In the genomic region with DNA sequence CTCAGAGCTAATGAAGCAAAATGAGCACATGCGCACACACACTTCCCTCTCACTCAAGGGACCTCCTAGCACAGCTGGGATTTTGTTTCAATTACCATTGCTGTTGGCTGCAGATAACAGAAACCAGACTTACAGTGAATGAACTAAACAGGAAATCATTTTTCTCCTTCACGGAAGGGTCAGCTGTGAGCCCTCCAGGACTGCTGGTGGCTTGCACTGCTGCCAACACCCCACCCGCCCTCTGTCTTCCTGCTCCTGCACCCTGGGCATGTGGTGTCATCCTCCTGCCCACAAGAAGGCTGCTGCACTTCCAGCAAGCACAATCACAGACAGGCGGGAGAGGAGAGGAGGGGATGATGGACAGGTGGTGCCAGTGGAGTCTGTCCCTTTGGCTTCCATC, we compare ENCODE assay signal across 29 cellular contexts.
DNase-seq lines count a peak whose midpoint lies in the region; ATAC-seq, FAIRE-seq and TF ChIP-seq lines count a peak whose summit lies in the region.
"Had no signal": no experiment of that assay in that cellular context is flagged by ENCODE, and none has a peak within 500 bp of the region (broad histone marks: within the 10 kb centered on the region; RNA-seq: fewer than 3 reads in every experiment).

No MANE protein-coding gene starts in this region.

- H3K79me2 ChIP-seq in astrocyte (ENCODE audit: insufficient read depth, low read length) = no peaks in the 10 kb centered on the region

- H4K20me1 ChIP-seq in astrocyte (ENCODE audit: insufficient read depth, low read length) = no peaks in the 10 kb centered on the region

- H3K4me2 ChIP-seq in astrocyte (ENCODE audit: low read length) = peak overlapping the region; percentile 5

- H3K4me1 Mint-ChIP-seq in astrocyte (ENCODE audit: low read depth, unreplicated experiment) = no peaks in the 10 kb centered on the region
- H3K4me1 Mint-ChIP-seq: activated T-helper 17 cell treated with anti-CD3 and anti-CD28 coated beads, Interleukin-2, amount 50 U/mL, for 72 hours; naive thymus-derived CD8-positive, alpha-beta T cell had no signal

- H3K36me3 ChIP-seq in astrocyte (ENCODE audit: insufficient read depth, low read length) = no peaks in the 10 kb centered on the region
- H3K36me3 ChIP-seq: right atrium auricular region, thyroid gland, WERI-Rb-1 had no signal

- intact Hi-C loops in Right ventricle myocardium superior (cut with DNase I) = no loop called here

- H3K9me3 Mint-ChIP-seq in astrocyte (ENCODE audit: unreplicated experiment) = peaks cover 4% of the 10 kb centered on the region
- H3K9me3 Mint-ChIP-seq: activated T-helper 17 cell treated with anti-CD3 and anti-CD28 coated beads, Interleukin-2, amount 50 U/mL, for 72 hours; CD8-positive, alpha-beta T cell; effector memory CD8-positive, alpha-beta T cell; naive thymus-derived CD8-positive, alpha-beta T cell; stimulated activated naive CD8-positive, alpha-beta T cell treated with anti-CD3 and anti-CD28 coated beads, Interleukin-15, Interleukin-2, amounts not matched to agents 100 ng/mL and 50 ng/mL, for 24 hours; T-helper 1 cell treated with Interleukin-12 subunit alpha and Interleukin-12 subunit beta and Interleukin-4 antibody, amounts not matched to agents 30 μg/mL and 1 μg/mL, for 36 hours had no signal

- H3K36me3 Mint-ChIP-seq in astrocyte (ENCODE audit: low read depth, unreplicated experiment) = no peaks in the 10 kb centered on the region
- H3K36me3 Mint-ChIP-seq: CD8-positive, alpha-beta T cell; naive thymus-derived CD8-positive, alpha-beta T cell had no signal

- H3K27me3 ChIP-seq in astrocyte (ENCODE audit: insufficient read depth, low read length) = no peaks in the 10 kb centered on the region
- H3K27me3 ChIP-seq: right atrium auricular region, thyroid gland had no signal

- no peak overlapping the region for H3K4me3 Mint-ChIP-seq in astrocyte (ENCODE audit: unreplicated experiment)
- H3K4me3 Mint-ChIP-seq: activated naive CD8-positive, alpha-beta T cell; activated T-helper 17 cell treated with anti-CD3 and anti-CD28 coated beads, Interleukin-2, amount 50 U/mL, for 72 hours; CD8-positive, alpha-beta T cell; effector memory CD8-positive, alpha-beta T cell; HFFc6; naive thymus-derived CD8-positive, alpha-beta T cell; stimulated activated naive CD8-positive, alpha-beta T cell treated with anti-CD3 and anti-CD28 coated beads, Interleukin-15, Interleukin-2, amounts not matched to agents 100 ng/mL and 50 ng/mL, for 24 hours; T-helper 1 cell treated with Interleukin-12 subunit alpha and Interleukin-12 subunit beta and Interleukin-4 antibody, amounts not matched to agents 30 μg/mL and 1 μg/mL, for 36 hours had no signal

- TF ChIP-seq CTCF in astrocyte (IDR thresholded peaks at IDR 0.05; ENCODE audit: insufficient read depth, low read depth, low read length) = no peak

- no peaks in the 10 kb centered on the region for H3K9me3 ChIP-seq in astrocyte (ENCODE audit: insufficient read depth, low read depth, low read length)
- H3K9me3 ChIP-seq: right atrium auricular region, thyroid gland had no signal

- H3K27ac ChIP-seq in astrocyte (ENCODE audit: low read depth, low read length) = no peak overlapping the region
- H3K27ac ChIP-seq: right atrium auricular region, thyroid gland, WERI-Rb-1 had no signal

- no peak overlapping the region for H3K9ac ChIP-seq in astrocyte (ENCODE audit: low read length)

- H3K4me3 ChIP-seq in astrocyte (ENCODE audit: insufficient read depth, low read depth, low read length) = no peak overlapping the region
- H3K4me3 ChIP-seq: right atrium auricular region, thyroid gland had no signal

- H3K27ac Mint-ChIP-seq in astrocyte (ENCODE audit: unreplicated experiment) = no peak overlapping the region
- H3K27ac Mint-ChIP-seq: activated naive CD8-positive, alpha-beta T cell; activated T-helper 17 cell treated with anti-CD3 and anti-CD28 coated beads, Interleukin-2, amount 50 U/mL, for 72 hours; CD8-positive, alpha-beta T cell; effector memory CD8-positive, alpha-beta T cell; HFFc6; naive thymus-derived CD8-positive, alpha-beta T cell; stimulated activated naive CD8-positive, alpha-beta T cell treated with anti-CD3 and anti-CD28 coated beads, Interleukin-15, Interleukin-2, amounts not matched to agents 100 ng/mL and 50 ng/mL, for 24 hours; T-helper 1 cell treated with Interleukin-12 subunit alpha and Interleukin-12 subunit beta and Interleukin-4 antibody, amounts not matched to agents 30 μg/mL and 1 μg/mL, for 36 hours had no signal

- FAIRE-seq in astrocyte (lab: Jason Lieb, UNC) = no peak
- FAIRE-seq: GM12891, GM19239 had no signal

- ATAC-seq in Right ventricle myocardium superior (ENCODE audit: poor library complexity) (no peak), GM18498 (IDR thresholded peaks at IDR 0.05; ENCODE audit: unreplicated experiment) (no peak)
- ATAC-seq: activated T-helper 17 cell treated with anti-CD3 and anti-CD28 coated beads, Interleukin-2, amount 50 U/mL, for 72 hours; CD8-positive, alpha-beta T cell; effector memory CD8-positive, alpha-beta T cell; naive thymus-derived CD8-positive, alpha-beta T cell had no signal

- H3K27me3 Mint-ChIP-seq in astrocyte (ENCODE audit: low read depth, unreplicated experiment) = peaks cover 16% of the 10 kb centered on the region

- H2AFZ ChIP-seq in astrocyte (ENCODE audit: low read depth, low read length) = no peak overlapping the region

- peaks cover 2% of the 10 kb centered on the region for H3K4me1 ChIP-seq in astrocyte (ENCODE audit: insufficient read depth, low read length)
- H3K4me1 ChIP-seq: right atrium auricular region had no signal

- peak; percentile 11 for DNase-seq in DMS 273 treated with DMSO at 0.1 percent for 48 hours (lab: John Stamatoyannopoulos, UW)
- peak; percentile 81 for DNase-seq in NCI-H2171 treated with DMSO at 0.1 percent for 48 hours (lab: John Stamatoyannopoulos, UW)
- DNase-seq in astrocyte (ENCODE audit: low read depth) = peak; percentile 43
- DNase-seq in lung microvascular endothelial cell (ENCODE audit: low read depth in 2 of 2) = peak; percentile 5 to 78
- no peak for DNase-seq in NOMO-1 (lab: John Stamatoyannopoulos, UW; ENCODE audit: unreplicated experiment in 2 of 2)
- no peak for DNase-seq in Right ventricle myocardium superior
- no peak for DNase-seq in SK-N-DZ (ENCODE audit: low spot score)
- DNase-seq: activated CD8-positive, alpha-beta memory T cell treated with anti-CD3 and anti-CD28 coated beads, Interleukin-2, amount 50 U/mL, for 4 hours; CD8-positive, alpha-beta T cell; DMS79; effector memory CD8-positive, alpha-beta T cell; head of caudate nucleus; HFFc6; Karpas-422; left cardiac atrium; naive thymus-derived CD8-positive, alpha-beta T cell; NCI-H2029; NCI-H510A; SIG-M5; thyroid gland; WERI-Rb-1 had no signal

Comparison
In these comparisons a context has a peak if more than half of its experiments do, and no peak if none do; other contexts are left out.
1. DNase-seq: peak in DMS 273 treated with DMSO at 0.1 percent for 48 hours (single experiment), NCI-H2171 treated with DMSO at 0.1 percent for 48 hours (single experiment), astrocyte (single experiment) and lung microvascular endothelial cell (2 of 2); none in NOMO-1 (0 of 2), Right ventricle myocardium superior (single experiment) and SK-N-DZ (single experiment).